15 cellular contexts compared by ENCODE assay signal in the genomic region with DNA sequence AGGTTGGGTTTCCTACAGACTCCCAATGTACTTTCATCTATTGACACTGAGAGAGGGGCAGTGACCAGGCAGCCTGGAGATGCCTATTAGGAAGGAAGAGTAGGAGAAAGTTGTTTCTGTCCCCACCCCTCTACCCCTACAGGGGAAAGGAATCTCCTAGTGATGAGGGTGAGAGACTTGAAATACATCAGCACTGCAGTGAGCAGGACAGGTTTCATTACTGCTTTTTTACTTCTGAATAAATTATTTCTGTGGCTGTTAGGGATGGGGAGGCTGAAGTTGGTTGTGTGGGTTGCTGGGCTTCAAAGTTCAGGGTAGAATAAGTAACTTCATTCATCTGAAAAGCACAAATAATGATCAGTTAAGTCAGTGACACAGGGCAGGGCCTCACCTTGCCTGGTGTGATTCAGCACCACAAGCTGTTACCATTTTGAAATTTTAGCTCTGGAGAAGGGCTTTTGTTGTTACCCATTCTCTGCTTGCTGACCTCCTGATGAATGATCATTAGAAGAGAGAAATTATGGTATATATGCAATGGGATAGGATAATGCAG. TPM values are rescaled to one million over a fixed set of nuclear protein-coding genes. Genes with fewer than 3 reads are reported as not detected.
DNase-seq lines count a peak whose midpoint lies in the region; ATAC-seq and TF ChIP-seq lines count a peak whose summit lies in the region.
"Had no signal": no experiment of that assay in that cellular context is flagged by ENCODE, and none has a peak within 500 bp of the region (broad histone marks: within the 10 kb centered on the region; RNA-seq: fewer than 3 reads in every experiment).

No MANE protein-coding gene starts in this region.

- intact Hi-C loops in activated B cell treated with CpG ODN at 0.5 μM for 24 hours (cut with micrococcal nuclease) (no loop called here), left cardiac atrium (cut with DNase I) (loop anchor here in 1 of 2 donors (5.0 kb wide), 1 partner anchor 42 kb away; no protein-coding TSS in a partner anchor)

- DNase-seq in CD1c-positive myeloid dendritic cell (ENCODE audit: extremely low spot score) (peak; percentile 6), GM13976 (ENCODE audit: low spot score) (peak; percentile 41), activated B cell treated with CpG ODN at 0.5 μM for 24 hours (no peak), naive B cell (peak; percentile 22), pons (ENCODE audit: low spot score) (no peak), OCI-M1 (lab: John Stamatoyannopoulos, UW) (no peak), left cardiac atrium (no peak)
- no peak for DNase-seq in stimulated activated CD8-positive, alpha-beta memory T cell treated with anti-CD3 and anti-CD28 coated beads, Interleukin-4, amount 100 ng/mL, for 48 hours
- DNase-seq: BE2C; DMS 273 treated with DMSO at 0.1 percent for 48 hours; NCI-H1092 treated with DMSO at 0.1 percent for 48 hours; NCI-H1694; NCI-H69; NK-92 treated with Interleukin-12 subunit alpha and Interleukin-12 subunit beta, amount 100 ng/mL, for 24 hours; PC-3 had no signal

- in situ Hi-C loops in GM13976 (cut with MboI; ENCODE audit: low sequenced_read_pairs, unreplicated experiment) = no loop called here

- no peaks in the 10 kb centered on the region for H3K9me3 Mint-ChIP-seq in activated B cell treated with CpG ODN at 0.5 μM for 24 hours
- H3K9me3 Mint-ChIP-seq in naive B cell = no peaks in the 10 kb centered on the region

- H3K4me3 Mint-ChIP-seq in activated B cell treated with CpG ODN at 0.5 μM for 24 hours = no peak overlapping the region
- no peak overlapping the region for H3K4me3 Mint-ChIP-seq in naive B cell

- CTCF ChIA-PET in activated B cell treated with CpG ODN at 0.5 μM for 24 hours (lab: Charles Lee) = interaction anchor here (3.4 kb wide), 1 partner anchor 20 kb away, joined by 11 read pairs; the partner anchor contains the start of gene CEACAM1

- H3K27ac Mint-ChIP-seq in activated B cell treated with CpG ODN at 0.5 μM for 24 hours = no peak overlapping the region
- peak overlapping the region in 5 of 6 donors; percentile 8 to 74 (median 48) for H3K27ac Mint-ChIP-seq in naive B cell

- peak; percentile 79 for ATAC-seq in activated B cell treated with CpG ODN at 0.5 μM for 24 hours (ENCODE audit: low read depth)
- peak; percentile 47 to 83 for ATAC-seq in naive B cell (ENCODE audit: low read depth in 2 of 2)
- ATAC-seq in left cardiac atrium = no peak
- ATAC-seq: PC-3 had no signal

- peaks cover 28% of the 10 kb centered on the region for H3K4me1 Mint-ChIP-seq in activated B cell treated with CpG ODN at 0.5 μM for 24 hours
- peaks cover 17 to 32% (median 19%) of the 10 kb centered on the region in 3 donors for H3K4me1 Mint-ChIP-seq in naive B cell

- H3K27me3 Mint-ChIP-seq in activated B cell treated with CpG ODN at 0.5 μM for 24 hours (no peaks in the 10 kb centered on the region), naive B cell (peaks cover 0 to 4% (median 0%) of the 10 kb centered on the region in 3 donors)

- TF ChIP-seq CTCF in GM13976 (IDR thresholded peaks at IDR 0.05; ENCODE audit: borderline replicate concordance, control extremely low read depth, extremely low read depth, insufficient read depth, missing control alignments) (no peak), activated B cell treated with CpG ODN at 0.5 μM for 24 hours (IDR thresholded peaks at IDR 0.05) (no peak)

- POLR2A ChIA-PET in activated B cell treated with CpG ODN at 0.5 μM for 24 hours (lab: Charles Lee) = interaction anchor here (0.6 to 2.0 kb wide), 2 partner anchors 30 to 42 kb away, joined by 5 to 9 read pairs; no protein-coding TSS in a partner anchor

- peaks cover 6% of the 10 kb centered on the region for H3K36me3 Mint-ChIP-seq in activated B cell treated with CpG ODN at 0.5 μM for 24 hours (ENCODE audit: low read depth)
- peaks cover 5 to 14% of the 10 kb centered on the region in 2 donors for H3K36me3 Mint-ChIP-seq in naive B cell

RNA-seq across cellular contexts. Expression of gene CEACAM1, which starts 19.3 kb away (rescaled TPM):
- total RNA-seq in activated B cell treated with CpG ODN at 0.5 μM for 24 hours = 7.1 and 9.4 TPM in 2 replicates
- 1 to 10 TPM in 5 of 6 donors, not detected in 1; 2.8 to 4.3 (median 3.4) TPM for polyA plus RNA-seq in naive B cell (ENCODE audit: low read depth in 6 of 6)
- 1 to 10 TPM; 1.7 to 2.4 TPM for total RNA-seq in left cardiac atrium

Comparison
In these comparisons a context has a peak if more than half of its experiments do, and no peak if none do; other contexts are left out.
1. DNase-seq: peak in CD1c-positive myeloid dendritic cell (single experiment), GM13976 (single experiment) and naive B cell (single experiment); none in activated B cell treated with CpG ODN at 0.5 μM for 24 hours (single experiment), pons (single experiment), OCI-M1 (single experiment), left cardiac atrium (single experiment) and stimulated activated CD8-positive, alpha-beta memory T cell treated with anti-CD3 and anti-CD28 coated beads, Interleukin-4, amount 100 ng/mL, for 48 hours (single experiment).
2. ATAC-seq: peak in activated B cell treated with CpG ODN at 0.5 μM for 24 hours (single experiment) and naive B cell (2 of 2); none in left cardiac atrium (0 of 2).